In the genomic region with DNA sequence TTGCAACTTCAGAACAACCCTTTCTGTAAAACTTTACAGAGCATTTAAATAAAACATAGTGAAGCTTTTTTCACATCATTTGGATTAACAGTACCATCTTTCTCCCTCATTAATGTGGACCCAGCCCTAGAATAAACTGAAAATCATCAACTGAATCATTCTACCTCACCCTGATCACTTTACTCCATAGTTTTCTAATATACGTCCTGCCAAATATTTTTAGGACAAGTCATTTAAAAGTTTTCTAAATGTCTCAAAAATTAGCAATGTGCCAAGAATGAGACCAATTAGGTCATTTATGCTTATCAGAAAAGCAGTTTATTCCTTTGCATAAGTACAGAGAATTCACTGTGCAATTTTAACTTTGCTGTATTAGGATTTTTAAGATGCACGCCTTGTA, we compare ENCODE assay signal across 26 cellular contexts.
DNase-seq lines count a peak whose midpoint lies in the region; FAIRE-seq and TF ChIP-seq lines count a peak whose summit lies in the region.
"Had no signal": no experiment of that assay in that cellular context is flagged by ENCODE, and none has a peak within 500 bp of the region (broad histone marks: within the 10 kb centered on the region; RNA-seq: fewer than 3 reads in every experiment).

No MANE protein-coding gene starts in this region.

- no peaks in the 10 kb centered on the region for H4K20me1 ChIP-seq in fibroblast of lung (ENCODE audit: control insufficient read depth, extremely low read depth, insufficient read depth, low read length)

- CTCF ChIA-PET in RWPE1 (lab: Yijun Ruan, JAX): interaction anchor here (0.6 kb wide), 1 partner anchor 23 kb away, joined by 3 read pairs; no protein-coding TSS in a partner anchor

- POLR2A ChIA-PET in RWPE1 (lab: Yijun Ruan, JAX; ENCODE audit: low non-redundant PET): no interaction called here

- H3K4me1 ChIP-seq in fibroblast of lung (ENCODE audit: control insufficient read depth, extremely low read depth, insufficient read depth, low read length): peaks cover 2% of the 10 kb centered on the region
- H3K4me1 ChIP-seq: BE2C, spleen had no signal

- no peak overlapping the region for H3K4me3 ChIP-seq in fibroblast of lung (replicated peaks in 1 of 4; ENCODE audit: control extremely low read depth in 1 of 4, insufficient read depth in 1 of 4, low read depth in 3 of 4, low read length in 4 of 4)
- H3K4me3 ChIP-seq: spleen had no signal

- no peaks in the 10 kb centered on the region for H3K27me3 ChIP-seq in fibroblast of lung (ENCODE audit: control insufficient read depth, insufficient read depth, low read length)
- H3K27me3 ChIP-seq: BE2C, spleen had no signal

- H3K27ac ChIP-seq in RWPE1: peak overlapping the region; percentile 67
- no peak overlapping the region for H3K27ac ChIP-seq in fibroblast of lung (ENCODE audit: insufficient read depth, low read length)
- H3K27ac ChIP-seq: spleen had no signal

- no peaks in the 10 kb centered on the region for H3K79me2 ChIP-seq in fibroblast of lung (ENCODE audit: control insufficient read depth, insufficient read depth, low read length)

- no peak overlapping the region for H3K9ac ChIP-seq in fibroblast of lung (ENCODE audit: insufficient read depth, low read length)

- H3K4me2 ChIP-seq in fibroblast of lung (ENCODE audit: extremely low read depth, insufficient read depth, low read length): peak overlapping the region; percentile 36

- H3K36me3 ChIP-seq in fibroblast of lung (ENCODE audit: control insufficient read depth, insufficient read depth, low read length): no peaks in the 10 kb centered on the region
- H3K36me3 ChIP-seq: BE2C, spleen had no signal

- TF ChIP-seq CTCF in RWPE1 (conservative IDR thresholded peaks at IDR 0.05; ENCODE audit: low read depth): no peak
- TF ChIP-seq CTCF in fibroblast of lung (conservative IDR thresholded peaks at IDR 0.05 in 1 of 2, IDR thresholded peaks at IDR 0.05 in 1 of 2; ENCODE audit: low read depth in 1 of 2, low read length in 2 of 2): no peak
- TF ChIP-seq CTCF in D721Med (IDR thresholded peaks at IDR 0.05; ENCODE audit: insufficient read depth, missing control alignments): no peak

- DNase-seq in ELR (ENCODE audit: low read depth) (peak; percentile 63), RWPE1 (ENCODE audit: low spot score) (peak; percentile 27), fibroblast of lung (ENCODE audit: low read depth in 2 of 2) (peak; percentile 70 to 76), stromal cell of bone marrow (ENCODE audit: low read depth) (peak; percentile 13), D721Med (ENCODE audit: insufficient read length, low spot score) (no peak), UCSD-AML1 (lab: John Stamatoyannopoulos, UW; ENCODE audit: unreplicated experiment) (no peak)
- no peak for DNase-seq in effector CD8-positive, alpha-beta T cell (lab: John Stamatoyannopoulos, UW)
- DNase-seq: activated B cell treated with CpG ODN at 0.5 μM for 24 hours; activated CD4-positive, alpha-beta T cell treated with anti-CD3 and anti-CD28 coated beads, Interleukin-2, amount 50 U/mL, for 48 hours; activated CD8-positive, alpha-beta memory T cell treated with anti-CD3 and anti-CD28 coated beads, Interleukin-2, amount 50 U/mL, for 48 hours; BE2C; DMS79; erythroblast; left ventricle myocardium superior; natural killer cell; NCI-H1105; NCI-H1930; NCI-H748 treated with DMSO at 0.1 percent for 48 hours; retina; Right ventricle myocardium superior; spleen; stimulated activated CD4-positive, alpha-beta T cell treated with anti-CD3 and anti-CD28 coated beads, Interleukin-4, amount 100 ng/mL, for 1 hour; stimulated activated naive CD4-positive, alpha-beta T cell treated with Interleukin-2 at 50 U/mL for 16 hours; T-helper 9 cell had no signal

- no peak overlapping the region for H2AFZ ChIP-seq in fibroblast of lung (ENCODE audit: low read length)

- no peaks in the 10 kb centered on the region for H3K9me3 ChIP-seq in fibroblast of lung (ENCODE audit: control insufficient read depth, insufficient read depth, low read depth, low read length)

- no peak for FAIRE-seq in D721Med (lab: Jason Lieb, UNC)
- FAIRE-seq: GM12891, islet of Langerhans had no signal

Comparison
In these comparisons a context has a peak if more than half of its experiments do, and no peak if none do; other contexts are left out.
1. DNase-seq: peak in ELR (single experiment), RWPE1 (single experiment), fibroblast of lung (2 of 2) and stromal cell of bone marrow (single experiment); none in D721Med (single experiment), effector CD8-positive, alpha-beta T cell (single experiment) and UCSD-AML1 (single experiment).